Comparison of ENCODE assay signal across 8 cellular contexts in the genomic region with DNA sequence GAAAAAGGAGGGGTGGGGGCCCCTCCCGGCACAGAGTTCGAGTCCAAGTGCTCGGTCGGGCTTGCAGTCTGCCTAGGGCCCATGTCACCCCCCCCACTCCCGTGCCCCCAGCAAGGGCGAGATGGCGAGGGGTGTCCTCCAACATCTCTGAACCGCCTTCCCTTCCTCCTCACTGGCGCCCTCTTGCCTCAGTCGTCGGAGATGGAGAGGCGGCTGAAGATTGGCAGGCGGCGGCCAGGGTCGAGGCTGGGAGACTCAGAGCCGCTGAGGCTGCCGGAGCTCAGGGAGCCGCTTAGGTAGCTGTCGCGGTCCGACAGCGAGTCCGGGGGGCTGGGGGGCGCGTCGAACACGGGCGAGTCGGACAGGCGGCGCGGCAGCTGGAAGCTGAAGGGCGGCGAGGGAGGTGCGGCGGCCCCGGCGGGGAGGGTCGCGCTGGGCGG. TPM values are rescaled to one million over a fixed set of nuclear protein-coding genes. Genes with fewer than 3 reads are reported as not detected.
DNase-seq lines count a peak whose midpoint lies in the region; ATAC-seq and TF ChIP-seq lines count a peak whose summit lies in the region.

No MANE protein-coding gene starts in this region.

- ATAC-seq in activated T-cell treated with anti-CD3 and anti-CD28 coated beads, Interleukin-2, amount 50 U/mL, for 72 hours (replicated peaks in 1 of 2): peak; percentile 4 to 8
- ATAC-seq in natural killer cell treated with Interleukin-12 subunit alpha and Interleukin-12 subunit beta and Interleukin-15 and Interleukin-18, amount 100 ng/mL, for 72 hours: peak in 1 of 2 donors; percentile 2
- peak; percentile 2 for ATAC-seq in stimulated activated naive CD8-positive, alpha-beta T cell treated with anti-CD3 and anti-CD28 coated beads, Interleukin-15, amount 100 ng/mL, for 72 hours
- ATAC-seq in GM21447 (IDR thresholded peaks at IDR 0.05; ENCODE audit: unreplicated experiment): no peak

- TF ChIP-seq CTCF in GM12864 (IDR thresholded peaks at IDR 0.05; ENCODE audit: low read depth, low read length, missing control alignments): peak; percentile 59
- peak; percentile 62 for TF ChIP-seq CTCF in OCI-LY1 (IDR thresholded peaks at IDR 0.05; ENCODE audit: low read length)
- no peak for TF ChIP-seq CTCF in fibroblast of mammary gland (conservative IDR thresholded peaks at IDR 0.05; ENCODE audit: control insufficient read depth, insufficient read depth, low read depth, low read length)

- H3K4me2 ChIP-seq in OCI-LY1 (ENCODE audit: low read length): peak overlapping the region; percentile 92

- H3K27ac ChIP-seq in OCI-LY1 (ENCODE audit: low read depth, low read length, poor library complexity, severe bottlenecking): peak overlapping the region; percentile 99

- H3K36me3 ChIP-seq in OCI-LY1 (ENCODE audit: insufficient read depth, low read length): peaks cover 46% of the 10 kb centered on the region

- H3K9me3 Mint-ChIP-seq in activated T-cell treated with anti-CD3 and anti-CD28 coated beads, Interleukin-2, amount 50 U/mL, for 72 hours: no peaks in the 10 kb centered on the region
- no peaks in the 10 kb centered on the region for H3K9me3 Mint-ChIP-seq in natural killer cell treated with Interleukin-12 subunit alpha and Interleukin-12 subunit beta and Interleukin-15 and Interleukin-18, amount 100 ng/mL, for 72 hours
- no peaks in the 10 kb centered on the region for H3K9me3 Mint-ChIP-seq in stimulated activated naive CD8-positive, alpha-beta T cell treated with anti-CD3 and anti-CD28 coated beads, Interleukin-15, amount 100 ng/mL, for 72 hours

- H3F3A ChIP-seq in OCI-LY1 (ENCODE audit: insufficient read depth, low read length): peaks cover 43% of the 10 kb centered on the region

- H3K79me2 ChIP-seq in OCI-LY1 (ENCODE audit: insufficient read depth, low read length): peaks cover 26% of the 10 kb centered on the region

- H3K27ac Mint-ChIP-seq in activated T-cell treated with anti-CD3 and anti-CD28 coated beads, Interleukin-2, amount 50 U/mL, for 72 hours: peak overlapping the region; percentile 98
- H3K27ac Mint-ChIP-seq in natural killer cell treated with Interleukin-12 subunit alpha and Interleukin-12 subunit beta and Interleukin-15 and Interleukin-18, amount 100 ng/mL, for 72 hours: peak overlapping the region; percentile 60 to 91
- H3K27ac Mint-ChIP-seq in stimulated activated naive CD8-positive, alpha-beta T cell treated with anti-CD3 and anti-CD28 coated beads, Interleukin-15, amount 100 ng/mL, for 72 hours: peak overlapping the region; percentile 99 to 100

- H4K20me1 ChIP-seq in OCI-LY1 (ENCODE audit: insufficient read depth, low read length): no peaks in the 10 kb centered on the region

- no peak for DNase-seq in GM12864 (ENCODE audit: low read depth)
- peak; percentile 84 to 90 for DNase-seq in activated T-cell treated with anti-CD3 and anti-CD28 coated beads, Interleukin-2, amount 50 U/mL, for 72 hours
- peak; percentile 53 for DNase-seq in fibroblast of mammary gland (ENCODE audit: low read depth)
- peak; percentile 80 for DNase-seq in natural killer cell treated with Interleukin-12 subunit alpha and Interleukin-12 subunit beta and Interleukin-15 and Interleukin-18, amount 100 ng/mL, for 72 hours (ENCODE audit: low spot score)
- peak; percentile 87 to 90 for DNase-seq in stimulated activated naive CD8-positive, alpha-beta T cell treated with anti-CD3 and anti-CD28 coated beads, Interleukin-15, amount 100 ng/mL, for 72 hours
- DNase-seq in NCI-H446 (lab: John Stamatoyannopoulos, UW): no peak

- H3K9me2 ChIP-seq in OCI-LY1 (ENCODE audit: low read depth, low read length): no peaks in the 10 kb centered on the region

- peak overlapping the region; percentile 84 for H3K9ac ChIP-seq in OCI-LY1 (ENCODE audit: low read length)

- no peaks in the 10 kb centered on the region for H3K9me3 ChIP-seq in OCI-LY1 (ENCODE audit: low read length)

- H3K4me1 ChIP-seq in OCI-LY1 (ENCODE audit: insufficient read depth, low read length, severe bottlenecking): peaks cover 67% of the 10 kb centered on the region

- H3K4me1 Mint-ChIP-seq in activated T-cell treated with anti-CD3 and anti-CD28 coated beads, Interleukin-2, amount 50 U/mL, for 72 hours (ENCODE audit: low read depth): peaks cover 54% of the 10 kb centered on the region
- H3K4me1 Mint-ChIP-seq in natural killer cell treated with Interleukin-12 subunit alpha and Interleukin-12 subunit beta and Interleukin-15 and Interleukin-18, amount 100 ng/mL, for 72 hours (ENCODE audit: low read depth in 2 of 2): peaks cover 62 to 66% of the 10 kb centered on the region in 2 donors
- H3K4me1 Mint-ChIP-seq in stimulated activated naive CD8-positive, alpha-beta T cell treated with anti-CD3 and anti-CD28 coated beads, Interleukin-15, amount 100 ng/mL, for 72 hours: peaks cover 51% of the 10 kb centered on the region

- H3K27me3 ChIP-seq in OCI-LY1 (ENCODE audit: insufficient read depth, low read length): no peaks in the 10 kb centered on the region

- H3K4me3 ChIP-seq in GM12864 (ENCODE audit: low read depth, low read length) (peak overlapping the region; percentile 87), OCI-LY1 (ENCODE audit: low read depth, low read length, poor library complexity, severe bottlenecking) (peak overlapping the region; percentile 71), fibroblast of mammary gland (ENCODE audit: control insufficient read depth, low read depth, low read length) (peak overlapping the region; percentile 91)

- no peaks in the 10 kb centered on the region for H3K27me3 Mint-ChIP-seq in activated T-cell treated with anti-CD3 and anti-CD28 coated beads, Interleukin-2, amount 50 U/mL, for 72 hours (ENCODE audit: low read depth)
- H3K27me3 Mint-ChIP-seq in natural killer cell treated with Interleukin-12 subunit alpha and Interleukin-12 subunit beta and Interleukin-15 and Interleukin-18, amount 100 ng/mL, for 72 hours: no peaks in the 10 kb centered on the region
- no peaks in the 10 kb centered on the region for H3K27me3 Mint-ChIP-seq in stimulated activated naive CD8-positive, alpha-beta T cell treated with anti-CD3 and anti-CD28 coated beads, Interleukin-15, amount 100 ng/mL, for 72 hours

- H3K4me3 Mint-ChIP-seq in activated T-cell treated with anti-CD3 and anti-CD28 coated beads, Interleukin-2, amount 50 U/mL, for 72 hours: peak overlapping the region; percentile 96
- peak overlapping the region; percentile 90 for H3K4me3 Mint-ChIP-seq in natural killer cell treated with Interleukin-12 subunit alpha and Interleukin-12 subunit beta and Interleukin-15 and Interleukin-18, amount 100 ng/mL, for 72 hours
- peak overlapping the region; percentile 99 to 100 for H3K4me3 Mint-ChIP-seq in stimulated activated naive CD8-positive, alpha-beta T cell treated with anti-CD3 and anti-CD28 coated beads, Interleukin-15, amount 100 ng/mL, for 72 hours

- no peak overlapping the region for H2AFZ ChIP-seq in OCI-LY1 (ENCODE audit: low read length)

- peaks cover 19 to 27% of the 10 kb centered on the region in 2 donors for H3K36me3 Mint-ChIP-seq in activated T-cell treated with anti-CD3 and anti-CD28 coated beads, Interleukin-2, amount 50 U/mL, for 72 hours (ENCODE audit: insufficient read depth in 2 of 2)
- peaks cover 4% of the 10 kb centered on the region for H3K36me3 Mint-ChIP-seq in natural killer cell treated with Interleukin-12 subunit alpha and Interleukin-12 subunit beta and Interleukin-15 and Interleukin-18, amount 100 ng/mL, for 72 hours

RNA-seq across cellular contexts. Expression of gene ZFP36L2, which starts 2.3 kb away (rescaled TPM):
- total RNA-seq in activated T-cell treated with anti-CD3 and anti-CD28 coated beads, Interleukin-2, amount 50 U/mL, for 72 hours: 10 to 100 TPM; 70.8 to 86.4 TPM
- 10 to 100 TPM; 22.3 to 24.7 TPM for total RNA-seq in natural killer cell treated with Interleukin-12 subunit alpha and Interleukin-12 subunit beta and Interleukin-15 and Interleukin-18, amount 100 ng/mL, for 72 hours

Comparison
In these comparisons a context has a peak if more than half of its experiments do, and no peak if none do; other contexts are left out.
1. DNase-seq: peak in activated T-cell treated with anti-CD3 and anti-CD28 coated beads, Interleukin-2, amount 50 U/mL, for 72 hours (2 of 2), fibroblast of mammary gland (single experiment), natural killer cell treated with Interleukin-12 subunit alpha and Interleukin-12 subunit beta and Interleukin-15 and Interleukin-18, amount 100 ng/mL, for 72 hours (single experiment) and stimulated activated naive CD8-positive, alpha-beta T cell treated with anti-CD3 and anti-CD28 coated beads, Interleukin-15, amount 100 ng/mL, for 72 hours (2 of 2); none in GM12864 (single experiment) and NCI-H446 (0 of 2).
2. Peak in every context shown above with its lines, with median percentiles within 50 percentile points of each other: H3K4me3 ChIP-seq, H3K27ac Mint-ChIP-seq and H3K4me3 Mint-ChIP-seq.